Comparison of ENCODE assay signal across 27 cellular contexts in the genomic region with DNA sequence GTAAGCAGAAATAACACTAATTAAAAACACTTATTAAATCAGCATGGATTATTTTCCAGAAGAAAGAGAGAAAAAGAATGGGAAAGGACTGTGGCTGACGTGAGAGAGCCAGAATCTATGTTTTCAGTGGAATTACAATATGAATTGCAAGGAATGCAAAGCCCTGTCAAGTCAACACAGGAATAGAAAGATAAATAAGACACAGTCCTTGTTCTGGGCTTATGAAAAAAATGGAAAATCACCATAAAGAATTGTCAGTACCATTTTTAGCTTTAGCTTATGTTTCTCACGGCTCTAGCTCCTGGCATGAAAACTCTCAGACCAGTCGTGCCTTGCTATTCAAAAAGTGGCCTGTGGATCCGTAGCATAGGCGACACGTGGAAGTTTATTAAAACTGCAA.
"Had no signal": no experiment of that assay in that cellular context is flagged by ENCODE, and none has a peak within 500 bp of the region (broad histone marks: within the 10 kb centered on the region; RNA-seq: fewer than 3 reads in every experiment).

No MANE protein-coding gene starts in this region.

- H3K36me3 ChIP-seq: breast epithelium, cardiac muscle cell, colonic mucosa, esophagus squamous epithelium, gastroesophageal sphincter had no signal

- H3K9me3 ChIP-seq: body of pancreas, breast epithelium, colonic mucosa, esophagus squamous epithelium, gastroesophageal sphincter had no signal

- DNase-seq: activated CD4-positive, alpha-beta T cell treated with anti-CD3 and anti-CD28 coated beads for 36 hours; activated CD4-positive, alpha-beta T cell treated with anti-CD3 and anti-CD28 coated beads, Interleukin-2, amount 50 U/mL, for 1 hour; activated CD4-positive, alpha-beta T cell treated with anti-CD3 and anti-CD28 coated beads, Interleukin-2, amount 50 U/mL, for 48 hours; activated CD4-positive, CD25-positive, alpha-beta regulatory T cell; activated CD4-positive, CD25-positive, alpha-beta regulatory T cell treated with anti-CD3 and anti-CD28 coated beads, Interleukin-2, amount 50 U/mL, for 72 hours; activated CD8-positive, alpha-beta memory T cell treated with anti-CD3 and anti-CD28 coated beads for 24 hours; activated CD8-positive, alpha-beta T cell treated with anti-CD3 and anti-CD28 coated beads for 36 hours; activated effector memory CD4-positive, alpha-beta T cell treated with Interleukin-2 at 50 U/mL for 16 hours; activated gamma-delta T cell treated with Interleukin-2 at 50 U/mL for 16 hours; activated naive CD4-positive, alpha-beta T cell treated with anti-CD3 and anti-CD28 coated beads, Interleukin-2, amount 50 U/mL, for 16 hours; activated naive CD4-positive, alpha-beta T cell treated with Interleukin-2 at 50 U/mL for 16 hours; activated T-cell treated with anti-CD3 and anti-CD28 coated beads, Interleukin-2, amount 50 U/mL, for 4 hours; amniotic stem cell; anterior cingulate cortex; body of pancreas; central memory CD4-positive, alpha-beta T cell; cerebellar nuclear complex; colonic mucosa; effector CD8-positive, alpha-beta T cell; esophagus squamous epithelium; foreskin melanocyte; T-helper 2 cell had no signal

- H3K27me3 ChIP-seq: body of pancreas, breast epithelium, cardiac muscle cell, colonic mucosa, esophagus squamous epithelium, gastroesophageal sphincter had no signal

- H3K27ac ChIP-seq: body of pancreas, breast epithelium, cardiac muscle cell, colonic mucosa, epithelial cell of prostate, esophagus squamous epithelium, gastroesophageal sphincter had no signal

- ATAC-seq: activated CD4-positive, alpha-beta T cell treated with anti-CD3 and anti-CD28 coated beads for 36 hours; activated CD8-positive, alpha-beta T cell treated with anti-CD3 and anti-CD28 coated beads for 36 hours; activated T-cell treated with anti-CD3 and anti-CD28 coated beads, Interleukin-2, amount 50 U/mL, for 4 hours; activated T-helper 17 cell treated with anti-CD3 and anti-CD28 coated beads, Interleukin-2, amount 50 U/mL, for 72 hours; body of pancreas; gastroesophageal sphincter had no signal

- H3K4me1 ChIP-seq: body of pancreas, breast epithelium, colonic mucosa, esophagus squamous epithelium, gastroesophageal sphincter had no signal

- H3K4me3 ChIP-seq: body of pancreas, breast epithelium, cardiac muscle cell, colonic mucosa, esophagus squamous epithelium, gastroesophageal sphincter had no signal
